In the genomic region with DNA sequence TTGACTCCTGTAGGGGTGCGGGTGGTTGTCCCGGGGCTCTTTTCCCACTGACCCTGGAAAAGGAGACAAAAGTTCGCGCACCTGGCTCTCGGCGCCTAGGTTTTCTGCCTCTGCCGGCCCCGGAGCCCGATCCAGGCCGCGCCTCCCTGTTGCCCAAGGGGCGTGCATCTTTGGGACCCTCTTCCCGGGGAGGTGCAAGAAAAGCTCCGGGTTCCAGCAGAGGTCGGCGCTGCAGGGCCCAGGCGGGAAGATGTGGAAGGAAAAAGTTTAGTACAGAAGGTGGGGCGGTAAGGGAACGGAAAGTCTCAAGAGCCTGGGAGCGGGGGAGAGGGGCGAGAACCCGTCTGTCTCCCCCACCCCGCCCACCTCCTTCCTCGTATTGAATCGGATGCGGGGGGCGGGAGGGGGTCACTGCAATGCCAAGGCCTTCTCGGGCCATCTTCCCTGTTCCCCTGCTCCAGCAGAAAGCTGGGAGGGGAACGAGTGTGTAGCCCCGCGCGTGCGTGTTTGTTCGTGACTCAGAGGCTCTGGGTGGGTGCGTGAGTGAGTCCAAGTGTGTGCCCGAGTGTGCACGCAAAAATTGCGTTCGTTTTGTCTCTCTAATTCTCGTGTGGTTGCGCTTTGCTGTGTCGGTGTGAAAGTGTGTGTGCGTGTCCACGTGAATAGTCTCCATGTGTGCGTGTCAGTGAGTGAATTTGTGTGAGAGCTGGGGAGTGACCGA, we compare ENCODE assay signal across 16 cellular contexts. TPM values are rescaled to one million over a fixed set of nuclear protein-coding genes. Genes with fewer than 3 reads are reported as not detected.
A peak's percentile ranks its signal among the peaks of the same experiment; 100 is the strongest.
DNase-seq lines count a peak whose midpoint lies in the region; ATAC-seq and TF ChIP-seq lines count a peak whose summit lies in the region.
"Had no signal": no experiment of that assay in that cellular context is flagged by ENCODE, and none has a peak within 500 bp of the region (broad histone marks: within the 10 kb centered on the region; RNA-seq: fewer than 3 reads in every experiment).

No MANE protein-coding gene starts in this region.

- TF ChIP-seq CTCF in gastrocnemius medialis (IDR thresholded peaks at IDR 0.05 in 4 of 5, conservative IDR thresholded peaks at IDR 0.05 in 1 of 5) (no peak), PC-9 (conservative IDR thresholded peaks at IDR 0.05) (no peak)

- CTCF ChIA-PET in PC-9 (lab: Charles Lee), result no interaction called here

- H3K4me2 ChIP-seq in PC-9, result no peak overlapping the region

- intact Hi-C loops in gastrocnemius medialis (cut with DNase I; ENCODE audit: low total_unique reads), result loop anchor here (2.0 to 10.0 kb wide), 2 partner anchors 29 to 1039 kb away; partner anchors contain the start of gene DDX18
- intact Hi-C loops in PC-9 (cut with micrococcal nuclease; ENCODE audit: unreplicated experiment), result loop anchor here (2.0 kb wide), 1 partner anchor 821 kb away; no protein-coding TSS in a partner anchor

- H3K4me3 ChIP-seq in NT2/D1 (ENCODE audit: insufficient read length, low read depth), result peak overlapping the region; percentile 32
- H3K4me3 ChIP-seq in iPS-18a (ENCODE audit: low read length), result peak overlapping the region; percentile 53
- peak overlapping the region; percentile 64 to 87 (median 73) for H3K4me3 ChIP-seq in gastrocnemius medialis
- no peak overlapping the region for H3K4me3 ChIP-seq in PC-9
- H3K4me3 ChIP-seq: SK-N-MC had no signal

- no peaks in the 10 kb centered on the region for H3K9me2 ChIP-seq in PC-9 (ENCODE audit: insufficient read depth)

- H4K20me1 ChIP-seq in PC-9 (ENCODE audit: insufficient read depth), result no peaks in the 10 kb centered on the region

- no peaks in the 10 kb centered on the region for H3K9me3 ChIP-seq in NT2/D1 (ENCODE audit: insufficient read depth, low read length)
- no peaks in the 10 kb centered on the region for H3K9me3 ChIP-seq in iPS-18a (ENCODE audit: control insufficient read depth, low read depth, low read length)
- no peaks in the 10 kb centered on the region for H3K9me3 ChIP-seq in gastrocnemius medialis
- no peaks in the 10 kb centered on the region for H3K9me3 ChIP-seq in PC-9 (ENCODE audit: insufficient read depth, low read depth)

- no peaks in the 10 kb centered on the region for H3K9me3 Mint-ChIP-seq in T-helper 1 cell treated with Interleukin-12 subunit alpha and Interleukin-12 subunit beta and Interleukin-4 antibody, amounts not matched to agents 30 μg/mL and 1 μg/mL, for 36 hours
- H3K9me3 Mint-ChIP-seq: activated T-helper 2 cell treated with anti-CD3 and anti-CD28 coated beads, Interferon-gamma antibody, Interleukin-2, Interleukin-4, amounts not matched to agents 10 μg/mL and 5 μg/mL and 100 μg/mL, durations not matched to agents 14 hours and 24 hours and 36 hours had no signal

- no peak overlapping the region for H3K4me3 Mint-ChIP-seq in T-helper 1 cell treated with Interleukin-12 subunit alpha and Interleukin-12 subunit beta and Interleukin-4 antibody, amounts not matched to agents 30 μg/mL and 1 μg/mL, for 36 hours

- peaks cover 10% of the 10 kb centered on the region for H3K4me1 Mint-ChIP-seq in T-helper 1 cell treated with Interleukin-12 subunit alpha and Interleukin-12 subunit beta and Interleukin-4 antibody, amounts not matched to agents 30 μg/mL and 1 μg/mL, for 36 hours (ENCODE audit: low read depth)

- H3K27ac ChIP-seq in iPS-18a (ENCODE audit: low read length) (no peak overlapping the region), gastrocnemius medialis (peak overlapping the region; percentile 92 to 97 (median 96)), PC-9 (no peak overlapping the region)
- H3K27ac ChIP-seq: SK-N-MC had no signal

- no peak overlapping the region for H2AFZ ChIP-seq in PC-9

- H3K79me2 ChIP-seq in PC-9 (ENCODE audit: low read depth), result no peaks in the 10 kb centered on the region

- peaks cover 37% of the 10 kb centered on the region for H3K4me1 ChIP-seq in NT2/D1 (ENCODE audit: insufficient read depth, insufficient read length)
- H3K4me1 ChIP-seq in iPS-18a (ENCODE audit: control insufficient read depth, low read depth, low read length), result peaks cover 17% of the 10 kb centered on the region
- H3K4me1 ChIP-seq in gastrocnemius medialis, result peaks cover 0 to 10% of the 10 kb centered on the region in 2 donors
- H3K4me1 ChIP-seq in PC-9 (replicated peaks; ENCODE audit: insufficient read depth), result peaks cover 4% of the 10 kb centered on the region; the same call in 1 of the 2 replicates

- TF ChIP-seq POLR2A in gastrocnemius medialis (IDR thresholded peaks at IDR 0.05), result no peak

- peaks cover 3% of the 10 kb centered on the region for H3K36me3 Mint-ChIP-seq in T-helper 1 cell treated with Interleukin-12 subunit alpha and Interleukin-12 subunit beta and Interleukin-4 antibody, amounts not matched to agents 30 μg/mL and 1 μg/mL, for 36 hours (ENCODE audit: low read depth)

- H3K36me3 ChIP-seq in NT2/D1 (ENCODE audit: insufficient read depth, insufficient read length, low read length) (no peaks in the 10 kb centered on the region), iPS-18a (ENCODE audit: control insufficient read depth, low read depth, low read length) (no peaks in the 10 kb centered on the region), gastrocnemius medialis (no peaks in the 10 kb centered on the region), PC-9 (ENCODE audit: low read depth) (no peaks in the 10 kb centered on the region)

- ATAC-seq in gastrocnemius medialis (no peak), GM18861 (IDR thresholded peaks at IDR 0.05; ENCODE audit: unreplicated experiment) (no peak)
- ATAC-seq: right cardiac atrium had no signal

- H3K27ac Mint-ChIP-seq in T-helper 1 cell treated with Interleukin-12 subunit alpha and Interleukin-12 subunit beta and Interleukin-4 antibody, amounts not matched to agents 30 μg/mL and 1 μg/mL, for 36 hours, result peak overlapping the region; percentile 74
- H3K27ac Mint-ChIP-seq: activated T-helper 2 cell treated with anti-CD3 and anti-CD28 coated beads, Interferon-gamma antibody, Interleukin-2, Interleukin-4, amounts not matched to agents 10 μg/mL and 5 μg/mL and 100 μg/mL, durations not matched to agents 14 hours and 24 hours and 36 hours had no signal

- H3K27me3 ChIP-seq in NT2/D1 (ENCODE audit: insufficient read depth, insufficient read length) (peaks cover 100% of the 10 kb centered on the region), iPS-18a (ENCODE audit: control insufficient read depth, insufficient read depth, low read length) (peaks cover 99% of the 10 kb centered on the region), gastrocnemius medialis (peaks cover 0 to 14% (median 7%) of the 10 kb centered on the region in 3 donors), PC-9 (ENCODE audit: insufficient read depth, low read depth) (peaks cover 58% of the 10 kb centered on the region)

- H3F3A ChIP-seq in PC-9 (ENCODE audit: insufficient read depth, low read depth), result no peaks in the 10 kb centered on the region

- in situ Hi-C loops in gastrocnemius medialis (cut with MboI; ENCODE audit: low sequenced_read_pairs in 4 of 4), result loop anchor here in 3 of 4 donors (5.0 to 25.0 kb wide), 5 partner anchors 89 to 817 kb away; no protein-coding TSS in a partner anchor

- DNase-seq in T-helper 1 cell, result no peak
- no peak for DNase-seq in NT2/D1 (ENCODE audit: low read depth, low spot score)
- DNase-seq in gastrocnemius medialis, result no peak
- no peak for DNase-seq in PC-9
- no peak for DNase-seq in activated T-cell treated with anti-CD3 and anti-CD28 coated beads for 4 hours
- DNase-seq: 8988T; activated CD4-positive, CD25-positive, alpha-beta regulatory T cell; effector CD8-positive, alpha-beta T cell; kidney glomerular epithelial cell; right cardiac atrium had no signal

- BruUV-seq in PC-9 (replicated peaks; lab: Mats Ljungman, UMichigan), result no TSS peak

- POLR2A ChIA-PET in PC-9 (lab: Charles Lee; ENCODE audit: unreplicated experiment), result no interaction called here

- peaks cover 92% of the 10 kb centered on the region for H3K27me3 Mint-ChIP-seq in T-helper 1 cell treated with Interleukin-12 subunit alpha and Interleukin-12 subunit beta and Interleukin-4 antibody, amounts not matched to agents 30 μg/mL and 1 μg/mL, for 36 hours (ENCODE audit: low read depth)

- peak overlapping the region; percentile 46 for H3K9ac ChIP-seq in NT2/D1 (ENCODE audit: insufficient read length, low read depth)
- no peak overlapping the region for H3K9ac ChIP-seq in iPS-18a (ENCODE audit: low read length)

RNA-seq across cellular contexts. Expression of gene EN1, which starts 6.4 kb away (rescaled TPM):
- total RNA-seq in gastrocnemius medialis (10 to 100 TPM in 1 of 4 donors, 1 to 10 TPM in 3; 3.9 to 11.0 (median 6.7) TPM), PC-9 (2021) (not detected in 2 replicates)
- total RNA-seq: activated T-helper 2 cell treated with anti-CD3 and anti-CD28 coated beads, Interferon-gamma antibody, Interleukin-2, Interleukin-4, amounts not matched to agents 10 μg/mL and 5 μg/mL and 100 μg/mL, durations not matched to agents 14 hours and 24 hours and 36 hours; frontal cortex; right cardiac atrium had no signal

Comparison
In these comparisons a context has a peak if more than half of its experiments do, and no peak if none do; other contexts are left out.
1. H3K27ac ChIP-seq: peak in gastrocnemius medialis (4 of 4); none in iPS-18a (single experiment) and PC-9 (single experiment).